ENCODE assay signal across 15 cellular contexts in genomic region chr4:186342582-186342981, GRCh38.
DNase-seq lines count a peak whose midpoint lies in the region; ATAC-seq and TF ChIP-seq lines count a peak whose summit lies in the region.
"Had no signal": no experiment of that assay in that cellular context is flagged by ENCODE, and none has a peak within 500 bp of the region (broad histone marks: within the 10 kb centered on the region; RNA-seq: fewer than 3 reads in every experiment).

No MANE protein-coding gene starts in this region.

- H3K36me3 ChIP-seq in RWPE2 (ENCODE audit: low read depth): no peaks in the 10 kb centered on the region

- no peaks in the 10 kb centered on the region for H3K9me3 ChIP-seq in RWPE2 (ENCODE audit: severe bottlenecking)

- in situ Hi-C loops in Caki2 (cut with HindIII; ENCODE audit: low pct_unique_long_range_greater_than_20kb, low sequenced_read_pairs): no loop called here

- no peaks in the 10 kb centered on the region for H3K4me1 Mint-ChIP-seq in activated CD8-positive, alpha-beta memory T cell treated with anti-CD3 and anti-CD28 coated beads, Interleukin-2, amount 10 ng/mL, durations not matched to agents 7 days and 5 days

- no peak overlapping the region for H3K27ac ChIP-seq in RWPE2 (ENCODE audit: poor library complexity, severe bottlenecking)
- no peak overlapping the region for H3K27ac ChIP-seq in foreskin keratinocyte

- H3K4me1 ChIP-seq in RWPE2 (ENCODE audit: insufficient read depth, poor library complexity, severe bottlenecking) (no peaks in the 10 kb centered on the region), foreskin keratinocyte (no peaks in the 10 kb centered on the region)

- no peak overlapping the region for H3K4me3 Mint-ChIP-seq in activated CD8-positive, alpha-beta memory T cell treated with anti-CD3 and anti-CD28 coated beads, Interleukin-2, amount 10 ng/mL, durations not matched to agents 7 days and 5 days

- TF ChIP-seq CTCF in RWPE2 (IDR thresholded peaks at IDR 0.05; ENCODE audit: poor library complexity, severe bottlenecking) (no peak), foreskin keratinocyte (conservative IDR thresholded peaks at IDR 0.05) (no peak)

- no peaks in the 10 kb centered on the region for H3K27me3 ChIP-seq in RWPE2 (ENCODE audit: insufficient read depth, poor library complexity, severe bottlenecking)
- no peaks in the 10 kb centered on the region for H3K27me3 ChIP-seq in foreskin keratinocyte

- H3K36me3 Mint-ChIP-seq in activated CD8-positive, alpha-beta memory T cell treated with anti-CD3 and anti-CD28 coated beads, Interleukin-2, amount 10 ng/mL, durations not matched to agents 7 days and 5 days: no peaks in the 10 kb centered on the region

- no peak overlapping the region for H3K27ac Mint-ChIP-seq in activated CD8-positive, alpha-beta memory T cell treated with anti-CD3 and anti-CD28 coated beads, Interleukin-2, amount 10 ng/mL, durations not matched to agents 7 days and 5 days

- no peaks in the 10 kb centered on the region for H3K27me3 Mint-ChIP-seq in activated CD8-positive, alpha-beta memory T cell treated with anti-CD3 and anti-CD28 coated beads, Interleukin-2, amount 10 ng/mL, durations not matched to agents 7 days and 5 days

- CTCF ChIA-PET in activated CD8-positive, alpha-beta memory T cell treated with anti-CD3 and anti-CD28 coated beads, Interleukin-2, amount 10 ng/mL, durations not matched to agents 7 days and 5 days (lab: Charles Lee): no interaction called here

- ATAC-seq in RWPE2 (ENCODE audit: low read depth) (peak; percentile 84), foreskin keratinocyte (peak; percentile 87), GM18868 (IDR thresholded peaks at IDR 0.05; ENCODE audit: unreplicated experiment) (no peak)
- no peak for ATAC-seq in activated CD8-positive, alpha-beta memory T cell treated with anti-CD3 and anti-CD28 coated beads, Interleukin-2, amount 10 ng/mL, durations not matched to agents 7 days and 5 days

- DNase-seq in Caki2 (ENCODE audit: low read depth): peak; percentile 4
- DNase-seq in HS-5 (ENCODE audit: low read depth): peak; percentile 1
- no peak for DNase-seq in RWPE2 (ENCODE audit: low spot score)
- DNase-seq in foreskin keratinocyte: peak; percentile 53 to 75
- DNase-seq in HUDEP-2 (lab: John Stamatoyannopoulos, UW; ENCODE audit: unreplicated experiment in 76 of 76): no peak
- no peak for DNase-seq in GM19238 (ENCODE audit: insufficient read length, low spot score)
- no peak for DNase-seq in activated CD8-positive, alpha-beta memory T cell treated with anti-CD3 and anti-CD28 coated beads, Interleukin-2, amount 10 ng/mL, durations not matched to agents 7 days and 5 days
- DNase-seq: C1 segment of cervical spinal cord, IMR-90, Kasumi-1, NCI-H1417 treated with DMSO at 0.1 percent for 48 hours, NCI-H1930, NCI-H446, NCI-H69 had no signal

- no peaks in the 10 kb centered on the region for H3K9me3 Mint-ChIP-seq in activated CD8-positive, alpha-beta memory T cell treated with anti-CD3 and anti-CD28 coated beads, Interleukin-2, amount 10 ng/mL, durations not matched to agents 7 days and 5 days (ENCODE audit: low read depth)

- H3K4me3 ChIP-seq in RWPE2 (ENCODE audit: severe bottlenecking): no peak overlapping the region

Comparison
In these comparisons a context has a peak if more than half of its experiments do, and no peak if none do; other contexts are left out.
1. DNase-seq: peak in Caki2 (single experiment), HS-5 (single experiment) and foreskin keratinocyte (2 of 2); none in RWPE2 (single experiment), HUDEP-2 (0 of 76), GM19238 (single experiment) and activated CD8-positive, alpha-beta memory T cell treated with anti-CD3 and anti-CD28 coated beads, Interleukin-2, amount 10 ng/mL, durations not matched to agents 7 days and 5 days (single experiment).
2. ATAC-seq: peak in RWPE2 (single experiment) and foreskin keratinocyte (single experiment); none in activated CD8-positive, alpha-beta memory T cell treated with anti-CD3 and anti-CD28 coated beads, Interleukin-2, amount 10 ng/mL, durations not matched to agents 7 days and 5 days (single experiment) and GM18868 (single experiment).